13 cellular contexts compared by ENCODE assay signal in genomic region chr1:27577504-27578188, GRCh38. TPM values are rescaled to one million over a fixed set of nuclear protein-coding genes. Genes with fewer than 3 reads are reported as not detected.
DNase-seq lines count a peak whose midpoint lies in the region; ATAC-seq and TF ChIP-seq lines count a peak whose summit lies in the region.
"Had no signal": no experiment of that assay in that cellular context is flagged by ENCODE, and none has a peak within 500 bp of the region (broad histone marks: within the 10 kb centered on the region; RNA-seq: fewer than 3 reads in every experiment).

No MANE protein-coding gene starts in this region.

- H3K9me3 Mint-ChIP-seq in chondrocyte (ENCODE audit: low read depth): no peaks in the 10 kb centered on the region
- H3K9me3 Mint-ChIP-seq in effector memory CD8-positive, alpha-beta T cell: no peaks in the 10 kb centered on the region
- no peaks in the 10 kb centered on the region for H3K9me3 Mint-ChIP-seq in progenitor cell of endocrine pancreas (ENCODE audit: low read depth)
- H3K9me3 Mint-ChIP-seq in activated T-cell treated with anti-CD3 and anti-CD28 coated beads, Interleukin-2, amount 50 U/mL, for 72 hours: no peaks in the 10 kb centered on the region
- H3K9me3 Mint-ChIP-seq: neural crest cell had no signal

- H3K4me1 Mint-ChIP-seq in chondrocyte (ENCODE audit: low read depth) (peaks cover 71% of the 10 kb centered on the region), progenitor cell of endocrine pancreas (ENCODE audit: low read depth) (peaks cover 16% of the 10 kb centered on the region)
- peaks cover 16 to 31% of the 10 kb centered on the region in 2 donors for H3K4me1 Mint-ChIP-seq in effector memory CD8-positive, alpha-beta T cell (ENCODE audit: low read depth in 2 of 2)
- H3K4me1 Mint-ChIP-seq in activated T-cell treated with anti-CD3 and anti-CD28 coated beads, Interleukin-2, amount 50 U/mL, for 72 hours (ENCODE audit: low read depth): peaks cover 17% of the 10 kb centered on the region

- WGBS in lung, 2 donors: 24 to 32% methylated on average over 4 of the region's 4 CpGs

- no peaks in the 10 kb centered on the region for H3K27me3 ChIP-seq in lung (ENCODE audit: control insufficient read depth, insufficient read depth)

- H3K36me3 ChIP-seq in lung (ENCODE audit: control insufficient read depth in 2 of 2, insufficient read depth in 2 of 2, low read length in 2 of 2): no peaks in the 10 kb centered on the region

- H3K27ac ChIP-seq in lung (ENCODE audit: low read depth in 1 of 2, low read length in 1 of 2) (peak overlapping the region; percentile 17 to 95), temporal lobe (ENCODE audit: low read depth, low read length) (peak overlapping the region; percentile 44)
- H3K27ac ChIP-seq: epithelial cell of prostate had no signal

- no peaks in the 10 kb centered on the region for H3K9me3 ChIP-seq in lung (ENCODE audit: control insufficient read depth in 2 of 2, insufficient read depth in 1 of 2, low read length in 1 of 2)

- no peak overlapping the region for H3K4me3 ChIP-seq in lung

- H3K36me3 Mint-ChIP-seq in chondrocyte (ENCODE audit: low read depth): peaks cover 4% of the 10 kb centered on the region
- peaks cover 14% of the 10 kb centered on the region for H3K36me3 Mint-ChIP-seq in effector memory CD8-positive, alpha-beta T cell (ENCODE audit: insufficient read depth)
- H3K36me3 Mint-ChIP-seq in progenitor cell of endocrine pancreas (ENCODE audit: insufficient read depth): peaks cover 4% of the 10 kb centered on the region
- no peaks in the 10 kb centered on the region for H3K36me3 Mint-ChIP-seq in activated T-cell treated with anti-CD3 and anti-CD28 coated beads, Interleukin-2, amount 50 U/mL, for 72 hours (ENCODE audit: insufficient read depth in 2 of 2)

- peaks cover 25 to 30% of the 10 kb centered on the region in 2 donors for H3K4me1 ChIP-seq in lung (ENCODE audit: control insufficient read depth in 2 of 2, insufficient read depth in 2 of 2, low read length in 2 of 2)

- peak overlapping the region; percentile 51 for H3K27ac Mint-ChIP-seq in chondrocyte (ENCODE audit: unreplicated experiment)
- peak overlapping the region in 1 of 2 donors; percentile 6 for H3K27ac Mint-ChIP-seq in effector memory CD8-positive, alpha-beta T cell
- no peak overlapping the region for H3K27ac Mint-ChIP-seq in progenitor cell of endocrine pancreas
- no peak overlapping the region for H3K27ac Mint-ChIP-seq in activated T-cell treated with anti-CD3 and anti-CD28 coated beads, Interleukin-2, amount 50 U/mL, for 72 hours

- peak; percentile 62 for DNase-seq in NCI-H2171 treated with DMSO at 0.1 percent for 48 hours (lab: John Stamatoyannopoulos, UW)
- no peak for DNase-seq in chondrocyte (ENCODE audit: low spot score)
- DNase-seq in lung (ENCODE audit: low spot score): no peak
- DNase-seq in effector memory CD8-positive, alpha-beta T cell: no peak
- DNase-seq in progenitor cell of endocrine pancreas (ENCODE audit: low spot score, unreplicated experiment): no peak
- no peak for DNase-seq in activated T-cell treated with anti-CD3 and anti-CD28 coated beads, Interleukin-2, amount 50 U/mL, for 72 hours
- DNase-seq: anterior cingulate cortex, NCI-H1436 treated with DMSO at 0.1 percent for 48 hours, OCI-M1 had no signal

- ATAC-seq in lung (ENCODE audit: insufficient read depth, low FRiP score): no peak
- ATAC-seq in effector memory CD8-positive, alpha-beta T cell (replicated peaks): no peak
- no peak for ATAC-seq in GM18520 (IDR thresholded peaks at IDR 0.05; ENCODE audit: unreplicated experiment)
- ATAC-seq in activated T-cell treated with anti-CD3 and anti-CD28 coated beads, Interleukin-2, amount 50 U/mL, for 72 hours (replicated peaks in 1 of 2): no peak

- no peaks in the 10 kb centered on the region for H3K27me3 Mint-ChIP-seq in chondrocyte (ENCODE audit: low read depth)
- no peaks in the 10 kb centered on the region for H3K27me3 Mint-ChIP-seq in effector memory CD8-positive, alpha-beta T cell
- no peaks in the 10 kb centered on the region for H3K27me3 Mint-ChIP-seq in progenitor cell of endocrine pancreas
- H3K27me3 Mint-ChIP-seq in activated T-cell treated with anti-CD3 and anti-CD28 coated beads, Interleukin-2, amount 50 U/mL, for 72 hours (ENCODE audit: low read depth): no peaks in the 10 kb centered on the region

- TF ChIP-seq CTCF in chondrocyte (IDR thresholded peaks at IDR 0.05) (no peak), lung (IDR thresholded peaks at IDR 0.05; ENCODE audit: control extremely low read depth, extremely low read depth) (no peak), progenitor cell of endocrine pancreas (IDR thresholded peaks at IDR 0.05; ENCODE audit: unreplicated experiment) (no peak)

- H3K4me3 Mint-ChIP-seq in chondrocyte (ENCODE audit: unreplicated experiment) (no peak overlapping the region), progenitor cell of endocrine pancreas (ENCODE audit: low read depth) (no peak overlapping the region)
- no peak overlapping the region for H3K4me3 Mint-ChIP-seq in effector memory CD8-positive, alpha-beta T cell
- no peak overlapping the region for H3K4me3 Mint-ChIP-seq in activated T-cell treated with anti-CD3 and anti-CD28 coated beads, Interleukin-2, amount 50 U/mL, for 72 hours

RNA-seq across cellular contexts. Expression of gene AHDC1, which starts 26.3 kb away (rescaled TPM):
- 61.6 to 86.7 TPM (median 61.8 TPM) in 3 replicates for total RNA-seq in chondrocyte
- 10 to 100 TPM; 31.8 to 37.9 TPM for total RNA-seq in lung
- 10 to 100 TPM; 10.3 to 11.8 TPM for polyA plus RNA-seq in lung
- total RNA-seq in temporal lobe: 16.5 TPM
- 53.3 and 56.3 TPM in 2 replicates for total RNA-seq in progenitor cell of endocrine pancreas
- 1 to 10 TPM; 8.4 to 9.3 TPM for total RNA-seq in activated T-cell treated with anti-CD3 and anti-CD28 coated beads, Interleukin-2, amount 50 U/mL, for 72 hours

RNA-seq across cellular contexts. Expression of gene FGR, which starts 57.3 kb away (rescaled TPM):
- total RNA-seq in chondrocyte (not detected in 3 replicates), lung (100 to 1,000 TPM in 1 of 2 donors, 10 to 100 TPM in 1; 26.6 to 108 TPM), temporal lobe (1.7 TPM), progenitor cell of endocrine pancreas (not detected in 2 replicates)
- polyA plus RNA-seq in lung: 100 to 1,000 TPM; 113 to 403 TPM
- 1 to 10 TPM in 1 of 2 donors, under 1 TPM in 1; 0.62 to 2.1 TPM for total RNA-seq in activated T-cell treated with anti-CD3 and anti-CD28 coated beads, Interleukin-2, amount 50 U/mL, for 72 hours
- total RNA-seq: neural crest cell had no signal

Comparison
In these comparisons a context has a peak if more than half of its experiments do, and no peak if none do; other contexts are left out.
1. RNA of gene FGR, which starts 57.3 kb away (total RNA-seq): 26.6 to 108 TPM in lung; 0.62 to 2.1 TPM in activated T-cell treated with anti-CD3 and anti-CD28 coated beads, Interleukin-2, amount 50 U/mL, for 72 hours, 1.7 TPM in temporal lobe (single experiment), not detected in chondrocyte and not detected in progenitor cell of endocrine pancreas; every median in the first group is over 4 times any median in the second.